In genomic region chr4:161010227-161010626, GRCh38 we compare ENCODE assay signal across 17 cellular contexts.
"Had no signal": no experiment of that assay in that cellular context is flagged by ENCODE, and none has a peak within 500 bp of the region (broad histone marks: within the 10 kb centered on the region; RNA-seq: fewer than 3 reads in every experiment).

No MANE protein-coding gene starts in this region.

- DNase-seq: KBM-7, MV-4-11, NCI-H1048, NCI-H1105, NCI-H1417, NCI-H1436 treated with DMSO at 0.1 percent for 48 hours, NCI-H1694, NCI-H187 treated with DMSO at 0.1 percent for 48 hours, NCI-H2029 treated with DMSO at 0.1 percent for 48 hours, NCI-H2171 treated with DMSO at 0.1 percent for 48 hours, NCI-H345, NCI-H446 treated with DMSO at 0.1 percent for 48 hours, NCI-H510A treated with DMSO at 0.1 percent for 48 hours, NCI-H526, SHP77 had no signal

- ATAC-seq: Panc1 had no signal

- H3K27ac ChIP-seq: RWPE1 had no signal
